In the genomic region with DNA sequence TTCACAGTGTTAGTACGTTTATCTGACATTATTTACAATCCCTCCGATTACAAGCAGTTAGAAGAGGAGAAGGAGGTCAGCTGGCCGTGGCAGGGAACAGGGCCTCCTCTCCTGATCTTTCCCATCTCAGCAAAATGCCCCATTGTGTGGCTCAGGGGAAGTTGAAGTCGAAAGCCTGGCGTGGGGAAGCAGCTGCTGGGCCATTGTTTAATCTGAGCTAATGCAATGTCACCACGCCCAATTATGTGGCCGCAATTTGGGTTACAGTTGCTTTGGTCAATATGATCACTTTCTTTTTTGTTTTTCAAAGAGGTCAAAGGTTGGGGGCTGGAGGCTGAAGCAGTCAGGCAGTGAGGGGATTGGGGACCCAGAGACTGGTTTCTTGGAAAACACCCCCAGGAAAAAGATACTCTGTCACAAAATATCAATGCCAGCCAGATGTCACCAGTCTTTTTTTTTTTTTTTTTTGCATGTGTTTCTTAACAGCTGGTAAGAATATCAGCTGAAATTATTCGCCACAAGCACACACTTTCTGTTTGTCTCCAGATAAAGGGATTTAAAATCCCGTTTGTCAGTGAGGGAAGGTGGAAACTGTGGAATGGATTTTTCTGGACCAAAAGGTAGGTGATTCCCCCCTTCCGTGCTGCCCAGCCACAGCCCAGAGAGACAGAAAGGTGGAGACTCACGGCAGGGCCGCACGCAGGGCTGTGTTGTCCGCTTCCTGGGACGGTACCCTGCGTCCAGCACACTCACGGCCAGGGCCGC, we compare ENCODE assay signal across 9 cellular contexts. TPM values are rescaled to one million over a fixed set of nuclear protein-coding genes. Genes with fewer than 3 reads are reported as not detected.
A peak's percentile ranks its signal among the peaks of the same experiment; 100 is the strongest.
DNase-seq lines count a peak whose midpoint lies in the region; ATAC-seq, FAIRE-seq and TF ChIP-seq lines count a peak whose summit lies in the region.
"Had no signal": no experiment of that assay in that cellular context is flagged by ENCODE, and none has a peak within 500 bp of the region (broad histone marks: within the 10 kb centered on the region; RNA-seq: fewer than 3 reads in every experiment).

No MANE protein-coding gene starts in this region.

- BruUV-seq in HepG2 (replicated peaks; lab: Mats Ljungman, UMichigan) = no TSS peak

- intact Hi-C loops in HepG2 (cut with micrococcal nuclease; ENCODE audit: unreplicated experiment) = no loop called here
- intact Hi-C loops in spleen (cut with DNase I; ENCODE audit: low total_unique reads) = no loop called here

- no peaks in the 10 kb centered on the region; the same call in 1 of the 2 replicates for H4K20me1 ChIP-seq in HepG2 (ENCODE audit: insufficient read depth, low read length)

- TF ChIP-seq POLR2A in HepG2 (IDR thresholded peaks at IDR 0.05; ENCODE audit: insufficient read depth in 1 of 2, low read depth in 2 of 2, low read length in 2 of 2) (no peak), spleen (IDR thresholded peaks at IDR 0.05) (no peak)

- FAIRE-seq in HepG2 (lab: Jason Lieb, UNC) = no peak

- TF ChIP-seq RAD21 in HepG2 (CRISPR knock-in tag; IDR thresholded peaks at IDR 0.05) = no peak

- H3K79me2 ChIP-seq in HepG2 (ENCODE audit: insufficient read depth, low read length) = no peaks in the 10 kb centered on the region

- TF ChIP-seq EP300 in HepG2 (IDR thresholded peaks at IDR 0.05; ENCODE audit: low read depth in 2 of 2, low read length in 2 of 2) = no peak
- TF ChIP-seq EP300 in HepG2 (CRISPR knock-in tag; IDR thresholded peaks at IDR 0.05; ENCODE audit: borderline replicate concordance) = no peak

- 5% methylated on average over 10 of the region's 18 CpGs for WGBS in HepG2 (ENCODE audit: low lambda C conversion rate)
- 64 to 83% (median 73%) methylated on average over 14 to 18 of the region's 18 CpGs for WGBS in spleen, 5 donors

- no peak for TF ChIP-seq CTCF in HepG2 (CRISPR knock-in tag; IDR thresholded peaks at IDR 0.05)
- no peak for TF ChIP-seq CTCF in spleen (IDR thresholded peaks at IDR 0.05 in 8 of 11, conservative IDR thresholded peaks at IDR 0.05 in 3 of 11)

- no peak; the same call in 2 of the 3 replicates for ATAC-seq in HepG2

- in situ Hi-C loops in HepG2 (cut with HindIII; ENCODE audit: extremely low pct_ligation_motif_present, low pct_unique_long_range_greater_than_20kb) = no loop called here

- no peak overlapping the region for H3K9ac ChIP-seq in HepG2 (ENCODE audit: insufficient read depth, low read depth, low read length)

- no peak overlapping the region for H3K27ac ChIP-seq in HepG2 (ENCODE audit: extremely low read length, insufficient read depth, low read length)
- peak overlapping the region in 1 of 8 donors; percentile 14 for H3K27ac ChIP-seq in spleen

- CTCF ChIA-PET in HepG2 (lab: Yijun Ruan, JAX; ENCODE audit: low intra/inter-chr PET ratio, low total read pairs) = no interaction called here

- no peaks in the 10 kb centered on the region for H3K9me3 ChIP-seq in HepG2 (ENCODE audit: low read length)
- H3K9me3 ChIP-seq in spleen = no peaks in the 10 kb centered on the region

- H3K36me3 ChIP-seq in HepG2 (replicated peaks in 1 of 2; ENCODE audit: control insufficient read depth in 1 of 2, insufficient read depth in 2 of 2, low read length in 2 of 2) (no peaks in the 10 kb centered on the region), spleen (no peaks in the 10 kb centered on the region)

- DNase-seq in NCI-H526 (lab: John Stamatoyannopoulos, UW) (peak; percentile 27 to 47), anterior cingulate cortex (lab: John Stamatoyannopoulos, UW) (peak in 34 of 58 donors; percentile 17 to 82 (median 51)), HepG2 (ENCODE audit: low spot score) (no peak), spleen (peak; percentile 58), NCI-H1436 treated with DMSO at 0.1 percent for 48 hours (lab: John Stamatoyannopoulos, UW) (no peak), HCEC 1CT (no peak)
- no peak for DNase-seq in activated CD4-positive, alpha-beta T cell treated with anti-CD3 and anti-CD28 coated beads for 1 hour
- DNase-seq: GDM1, NCI-H345 had no signal

- POLR2A ChIA-PET in HepG2 (lab: Yijun Ruan, JAX) = no interaction called here

- H3K4me2 ChIP-seq in HepG2 (ENCODE audit: low read depth, low read length) = peak overlapping the region; percentile 52

- no peak overlapping the region for H2AFZ ChIP-seq in HepG2 (ENCODE audit: low read length)

- H3K4me3 ChIP-seq in HepG2 (replicated peaks in 1 of 3; ENCODE audit: insufficient read depth in 1 of 3, low read depth in 2 of 3, low read length in 3 of 3) = no peak overlapping the region
- H3K4me3 ChIP-seq in spleen = no peak overlapping the region

- H3K4me1 ChIP-seq in HepG2 (ENCODE audit: insufficient read depth, low read length) = peaks cover 12% of the 10 kb centered on the region
- peaks cover 2 to 39% (median 15%) of the 10 kb centered on the region in 6 donors for H3K4me1 ChIP-seq in spleen

- peaks cover 22 to 80% of the 10 kb centered on the region in 2 experiments for H3K27me3 ChIP-seq in HepG2 (ENCODE audit: control insufficient read depth in 1 of 2, insufficient read depth in 2 of 2, low read length in 2 of 2)
- H3K27me3 ChIP-seq in spleen (replicated peaks in 1 of 7) = peaks cover 0 to 44% (median 8%) of the 10 kb centered on the region in 7 donors

TF ChIP-seq in HepG2, 621 proteins besides CTCF, POLR2A, EP300 and RAD21 (continues in another document):
- no peak for TF ChIP-seq ZNF749 (CRISPR knock-in tag; IDR thresholded peaks at IDR 0.05; ENCODE audit: borderline replicate concordance)
- no peak for TF ChIP-seq KAT8 (CRISPR knock-in tag; IDR thresholded peaks at IDR 0.05)
- no peak for TF ChIP-seq ZNF761 (CRISPR knock-in tag; conservative IDR thresholded peaks at IDR 0.05)

RNA-seq across cellular contexts. Expression of a gene that starts 24.6 kb away (rescaled TPM):
- total RNA-seq in HepG2 (2016; rRNA removed; fragmentation: Illumina TruSeq; extraction: Trizol) = not detected in 2 replicates
- total RNA-seq in HepG2 (2016; cell fraction: cytosol; rRNA removed; fragmentation: Illumina TruSeq; extraction: Trizol; ENCODE audit: low read depth) = not detected in 2 replicates
- total RNA-seq in HepG2 (2016; cell fraction: insoluble cytoplasmic fraction; rRNA removed; fragmentation: Illumina TruSeq; extraction: Trizol) = not detected in 2 replicates
- total RNA-seq in HepG2 (2016; cell fraction: membrane; rRNA removed; fragmentation: Illumina TruSeq; extraction: Trizol) = not detected in 2 replicates
- not detected in 2 replicates for total RNA-seq in HepG2 (2016; cell fraction: nucleus; rRNA removed; fragmentation: Illumina TruSeq; extraction: Trizol)
- polyA plus RNA-seq in HepG2 (2011; rRNA removed) = not detected in 2 replicates
- polyA plus RNA-seq in HepG2 (2011; cell fraction: cytosol; rRNA removed) = not detected in 2 replicates
- 0.10 TPM in 2 replicates for polyA plus RNA-seq in HepG2 (2011; cell fraction: nucleus; rRNA removed)
- not detected in 2 replicates for polyA plus RNA-seq in HepG2 (2012)
- polyA plus RNA-seq in HepG2 (2016; cell fraction: cytosol; fragmentation: Illumina TruSeq; extraction: Trizol; ENCODE audit: low read depth) = not detected in 2 replicates
- polyA plus RNA-seq in HepG2 (2016; cell fraction: insoluble cytoplasmic fraction; fragmentation: Illumina TruSeq; extraction: Trizol; ENCODE audit: low read depth) = not detected in 2 replicates
- not detected in 2 replicates for polyA plus RNA-seq in HepG2 (2016; cell fraction: membrane; fragmentation: Illumina TruSeq; extraction: Trizol; ENCODE audit: low read depth)
- not detected in 2 replicates for polyA plus RNA-seq in HepG2 (2016; cell fraction: nucleus; fragmentation: Illumina TruSeq; extraction: Trizol; ENCODE audit: insufficient read depth, low read depth)
- polyA minus RNA-seq in HepG2 (2011; rRNA and poly(A)+ RNA removed; ENCODE audit: low replicate concordance) = not detected in 2 replicates
- not detected in 2 replicates for polyA minus RNA-seq in HepG2 (2011; cell fraction: cytosol; rRNA and poly(A)+ RNA removed)
- polyA minus RNA-seq in HepG2 (2011; cell fraction: nucleus; rRNA and poly(A)+ RNA removed) = not detected in 2 replicates
- total RNA-seq in spleen = 100 to 1,000 TPM in 2 of 7 donors, 10 to 100 TPM in 5; 34.7 to 119 (median 79.8) TPM
- polyA plus RNA-seq in spleen = 10 to 100 TPM; 12.6 to 30.3 (median 15.0) TPM

RNA-seq across cellular contexts. Expression of a gene that starts 40.3 kb away (rescaled TPM):
- 10.7 and 18.3 TPM in 2 replicates for total RNA-seq in HepG2 (2016; rRNA removed; fragmentation: Illumina TruSeq; extraction: Trizol)
- 14.5 and 14.8 TPM in 2 replicates for total RNA-seq in HepG2 (2016; cell fraction: cytosol; rRNA removed; fragmentation: Illumina TruSeq; extraction: Trizol; ENCODE audit: low read depth)
- total RNA-seq in HepG2 (2016; cell fraction: insoluble cytoplasmic fraction; rRNA removed; fragmentation: Illumina TruSeq; extraction: Trizol) = 10.1 and 18.3 TPM in 2 replicates
- total RNA-seq in HepG2 (2016; cell fraction: membrane; rRNA removed; fragmentation: Illumina TruSeq; extraction: Trizol) = 18.9 and 22.2 TPM in 2 replicates
- 16.8 and 19.1 TPM in 2 replicates for total RNA-seq in HepG2 (2016; cell fraction: nucleus; rRNA removed; fragmentation: Illumina TruSeq; extraction: Trizol)
- 9.2 and 10.8 TPM in 2 replicates for polyA plus RNA-seq in HepG2 (2011; rRNA removed)
- polyA plus RNA-seq in HepG2 (2011; cell fraction: cytosol; rRNA removed) = 6.1 and 6.8 TPM in 2 replicates
- 11.2 and 14.9 TPM in 2 replicates for polyA plus RNA-seq in HepG2 (2011; cell fraction: nucleus; rRNA removed)
- polyA plus RNA-seq in HepG2 (2012) = 10.6 and 12.8 TPM in 2 replicates
- polyA plus RNA-seq in HepG2 (2016; cell fraction: cytosol; fragmentation: Illumina TruSeq; extraction: Trizol; ENCODE audit: low read depth) = 1.4 and 1.6 TPM in 2 replicates
- 21.6 TPM in 2 replicates for polyA plus RNA-seq in HepG2 (2016; cell fraction: insoluble cytoplasmic fraction; fragmentation: Illumina TruSeq; extraction: Trizol; ENCODE audit: low read depth)
- 2.6 and 3.5 TPM in 2 replicates for polyA plus RNA-seq in HepG2 (2016; cell fraction: membrane; fragmentation: Illumina TruSeq; extraction: Trizol; ENCODE audit: low read depth)
- 17.9 and 21.0 TPM in 2 replicates for polyA plus RNA-seq in HepG2 (2016; cell fraction: nucleus; fragmentation: Illumina TruSeq; extraction: Trizol; ENCODE audit: insufficient read depth, low read depth)
- polyA minus RNA-seq in HepG2 (2011; rRNA and poly(A)+ RNA removed; ENCODE audit: low replicate concordance) = 18.9 and 22.3 TPM in 2 replicates
- 8.3 and 10.0 TPM in 2 replicates for polyA minus RNA-seq in HepG2 (2011; cell fraction: cytosol; rRNA and poly(A)+ RNA removed)
- polyA minus RNA-seq in HepG2 (2011; cell fraction: nucleus; rRNA and poly(A)+ RNA removed) = 39.7 and 55.7 TPM in 2 replicates
- 10 to 100 TPM; 24.8 to 41.2 (median 27.4) TPM for total RNA-seq in spleen
- polyA plus RNA-seq in spleen = 1 to 10 TPM; 7.6 to 8.7 (median 8.5) TPM

Comparison
In these comparisons a context has a peak if more than half of its experiments do, and no peak if none do; other contexts are left out.
1. DNase-seq: peak in NCI-H526 (2 of 2), anterior cingulate cortex (34 of 58) and spleen (single experiment); none in HepG2 (single experiment), NCI-H1436 treated with DMSO at 0.1 percent for 48 hours (single experiment), HCEC 1CT (single experiment) and activated CD4-positive, alpha-beta T cell treated with anti-CD3 and anti-CD28 coated beads for 1 hour (single experiment).
2. RNA of a gene that starts 24.6 kb away (total RNA-seq): 34.7 to 119 TPM in spleen; not detected in HepG2; every median in the first group is over 10 times any median in the second.